ENCODE assay signal across 23 cellular contexts in genomic region chr10:128373831-128374230, GRCh38.
"Had no signal": no experiment of that assay in that cellular context is flagged by ENCODE, and none has a peak within 500 bp of the region (broad histone marks: within the 10 kb centered on the region; RNA-seq: fewer than 3 reads in every experiment).

No MANE protein-coding gene starts in this region.

- ATAC-seq: HepG2, K562, Panc1, PC-3 had no signal

- H3K9me3 ChIP-seq: MG63, SK-N-SH had no signal

- DNase-seq: IMR-90; MG63; NCI-H1092 treated with DMSO at 0.1 percent for 48 hours; NCI-H1436; NCI-H187; NCI-H2029; NCI-H2081 treated with DMSO at 0.1 percent for 48 hours; NCI-H2171; NCI-H226; NCI-H446; NCI-H510A; NCI-H524 treated with DMSO at 0.1 percent for 48 hours; NCI-H69; NCI-H774; NK-92 treated with Interleukin-12 subunit alpha and Interleukin-12 subunit beta, amount 100 ng/mL, for 24 hours; PC-3; SHP77; SK-N-SH; SW 1271 had no signal

- H3K4me2 ChIP-seq: SK-N-SH had no signal

- H3K27me3 ChIP-seq: MG63 had no signal

- H3K27ac ChIP-seq: RWPE1 had no signal

- H3K9ac ChIP-seq: SK-N-SH had no signal

- H3K36me3 ChIP-seq: MG63 had no signal

- H3K4me3 ChIP-seq: K562, MG63 had no signal
